In the genomic region with DNA sequence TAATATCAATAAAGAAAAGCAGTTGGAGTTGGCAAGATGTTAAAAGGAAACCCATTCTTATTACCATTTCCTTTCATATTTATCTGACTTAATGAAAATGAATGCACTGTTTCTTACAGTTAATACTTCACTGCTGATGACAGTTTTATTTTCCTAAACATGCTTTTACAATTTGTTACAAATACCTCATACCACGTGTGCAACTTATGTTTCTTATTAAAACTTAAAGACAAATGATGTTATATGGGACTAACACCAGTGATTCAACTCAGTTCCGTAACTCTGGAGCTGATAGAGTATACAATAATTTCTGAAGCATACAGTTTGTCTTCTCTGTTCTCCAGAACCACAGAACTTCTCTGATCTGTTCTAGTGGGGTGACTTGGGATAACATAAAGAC, we compare ENCODE assay signal across 9 cellular contexts.
"Had no signal": no experiment of that assay in that cellular context is flagged by ENCODE, and none has a peak within 500 bp of the region (broad histone marks: within the 10 kb centered on the region; RNA-seq: fewer than 3 reads in every experiment).

No MANE protein-coding gene starts in this region.

- ATAC-seq: HCT116, K562 had no signal

- H3K9me3 ChIP-seq: HAP-1 had no signal

- H2AFZ ChIP-seq: GM23248 had no signal

- H3K4me3 ChIP-seq: GM23248, HAP-1, K562 had no signal

- H3K36me3 ChIP-seq: HAP-1 had no signal

- H3K27ac ChIP-seq: GM23248, HL-60 had no signal

- H3K4me1 ChIP-seq: HAP-1 had no signal

- H3K9ac ChIP-seq: GM23248 had no signal

- DNase-seq: GM23248, GOT3, H7, HFFc6, IMR-90 had no signal
